Comparison of ENCODE assay signal across 1 cellular context in genomic region chr10:80473096-80473657, GRCh38.
TF ChIP-seq lines count a peak whose summit lies in the region.

No MANE protein-coding gene starts in this region.

TF ChIP-seq in SK-N-SH treated with all-trans-retinoic acid at 6 μM for 48 hours, 23 proteins besides CTCF, POLR2A, EP300 and RAD21 (continued from another document):
- TF ChIP-seq, protein P1, sequence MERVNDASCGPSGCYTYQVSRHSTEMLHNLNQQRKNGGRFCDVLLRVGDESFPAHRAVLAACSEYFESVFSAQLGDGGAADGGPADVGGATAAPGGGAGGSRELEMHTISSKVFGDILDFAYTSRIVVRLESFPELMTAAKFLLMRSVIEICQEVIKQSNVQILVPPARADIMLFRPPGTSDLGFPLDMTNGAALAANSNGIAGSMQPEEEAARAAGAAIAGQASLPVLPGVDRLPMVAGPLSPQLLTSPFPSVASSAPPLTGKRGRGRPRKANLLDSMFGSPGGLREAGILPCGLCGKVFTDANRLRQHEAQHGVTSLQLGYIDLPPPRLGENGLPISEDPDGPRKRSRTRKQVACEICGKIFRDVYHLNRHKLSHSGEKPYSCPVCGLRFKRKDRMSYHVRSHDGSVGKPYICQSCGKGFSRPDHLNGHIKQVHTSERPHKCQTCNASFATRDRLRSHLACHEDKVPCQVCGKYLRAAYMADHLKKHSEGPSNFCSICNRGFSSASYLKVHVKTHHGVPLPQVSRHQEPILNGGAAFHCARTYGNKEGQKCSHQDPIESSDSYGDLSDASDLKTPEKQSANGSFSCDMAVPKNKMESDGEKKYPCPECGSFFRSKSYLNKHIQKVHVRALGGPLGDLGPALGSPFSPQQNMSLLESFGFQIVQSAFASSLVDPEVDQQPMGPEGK (CRISPR knock-in tag; IDR thresholded peaks at IDR 0.05; ENCODE audit: borderline replicate concordance) = no peak
- TF ChIP-seq ARNTL (CRISPR knock-in tag; IDR thresholded peaks at IDR 0.05; ENCODE audit: borderline replicate concordance, low read depth) = no peak
